1 cellular context compared by ENCODE assay signal in the genomic region with DNA sequence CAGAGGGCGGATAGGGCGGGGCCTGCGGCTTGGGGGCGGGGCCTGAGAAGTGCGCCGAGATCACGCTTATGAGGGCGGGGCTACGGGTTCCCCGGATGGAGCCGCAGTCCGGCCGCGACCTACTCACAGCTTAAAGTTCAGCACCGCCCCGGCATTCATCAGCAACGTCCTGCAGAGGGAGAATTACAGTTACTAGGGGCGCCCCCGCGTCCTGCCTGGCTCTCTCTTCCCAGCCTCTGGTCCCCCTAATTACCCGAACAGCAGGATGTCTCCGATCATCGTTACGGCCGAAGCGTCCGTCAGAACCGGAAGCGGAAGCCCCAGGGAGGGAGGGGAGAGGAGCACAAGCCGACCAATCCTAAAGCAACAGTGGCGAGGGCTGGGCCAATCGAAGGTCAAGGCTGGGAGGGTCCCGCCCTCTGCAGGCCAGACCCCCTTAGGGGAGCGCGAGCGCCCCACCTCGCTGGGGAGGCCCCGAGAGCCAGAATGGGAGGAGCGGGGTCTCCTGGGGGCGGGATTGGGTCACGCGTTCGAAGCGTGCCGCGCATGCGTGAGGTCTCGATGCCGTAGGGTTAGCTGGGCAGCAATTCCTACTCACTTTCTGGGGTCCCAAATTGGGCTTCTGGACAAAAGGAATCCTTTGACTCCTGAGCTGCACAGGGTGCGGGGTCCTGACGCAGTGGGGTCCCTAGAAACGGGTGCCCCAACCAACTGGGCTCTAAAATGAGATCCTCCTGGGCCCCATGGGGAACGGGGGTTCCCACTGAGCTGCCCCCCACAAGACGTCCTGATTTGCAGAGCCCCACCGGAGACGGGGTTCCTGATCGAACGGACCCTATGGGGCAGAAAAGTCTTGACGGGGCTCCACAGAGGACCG.
A peak's percentile ranks its signal among the peaks of the same experiment; 100 is the strongest.
TF ChIP-seq lines count a peak whose summit lies in the region.

Gene SMIM7, minus strand, starts transcription at position 313 of the 877 bp plus-strand sequence. Its CDS starts 34 bp downstream, at position 279.

TF ChIP-seq in HepG2, 621 proteins besides CTCF, POLR2A, EP300 and RAD21 (continued from another document and continues in another):
- TF ChIP-seq, protein P1, sequence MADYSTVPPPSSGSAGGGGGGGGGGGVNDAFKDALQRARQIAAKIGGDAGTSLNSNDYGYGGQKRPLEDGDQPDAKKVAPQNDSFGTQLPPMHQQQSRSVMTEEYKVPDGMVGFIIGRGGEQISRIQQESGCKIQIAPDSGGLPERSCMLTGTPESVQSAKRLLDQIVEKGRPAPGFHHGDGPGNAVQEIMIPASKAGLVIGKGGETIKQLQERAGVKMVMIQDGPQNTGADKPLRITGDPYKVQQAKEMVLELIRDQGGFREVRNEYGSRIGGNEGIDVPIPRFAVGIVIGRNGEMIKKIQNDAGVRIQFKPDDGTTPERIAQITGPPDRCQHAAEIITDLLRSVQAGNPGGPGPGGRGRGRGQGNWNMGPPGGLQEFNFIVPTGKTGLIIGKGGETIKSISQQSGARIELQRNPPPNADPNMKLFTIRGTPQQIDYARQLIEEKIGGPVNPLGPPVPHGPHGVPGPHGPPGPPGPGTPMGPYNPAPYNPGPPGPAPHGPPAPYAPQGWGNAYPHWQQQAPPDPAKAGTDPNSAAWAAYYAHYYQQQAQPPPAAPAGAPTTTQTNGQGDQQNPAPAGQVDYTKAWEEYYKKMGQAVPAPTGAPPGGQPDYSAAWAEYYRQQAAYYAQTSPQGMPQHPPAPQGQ (CRISPR knock-in tag; IDR thresholded peaks at IDR 0.05; ENCODE audit: borderline replicate concordance) = no peak
- TF ChIP-seq DPF2 (CRISPR knock-in tag; IDR thresholded peaks at IDR 0.05; ENCODE audit: borderline replicate concordance, low read depth) = no peak
- TF ChIP-seq MLX (CRISPR knock-in tag; IDR thresholded peaks at IDR 0.05) = peak; percentile 98
- TF ChIP-seq ZNF326 (CRISPR knock-in tag; IDR thresholded peaks at IDR 0.05; ENCODE audit: borderline replicate concordance) = no peak
- TF ChIP-seq PHF5A (CRISPR knock-in tag; IDR thresholded peaks at IDR 0.05; ENCODE audit: low read depth, unreplicated experiment) = peak; percentile 75
- TF ChIP-seq, protein P2, sequence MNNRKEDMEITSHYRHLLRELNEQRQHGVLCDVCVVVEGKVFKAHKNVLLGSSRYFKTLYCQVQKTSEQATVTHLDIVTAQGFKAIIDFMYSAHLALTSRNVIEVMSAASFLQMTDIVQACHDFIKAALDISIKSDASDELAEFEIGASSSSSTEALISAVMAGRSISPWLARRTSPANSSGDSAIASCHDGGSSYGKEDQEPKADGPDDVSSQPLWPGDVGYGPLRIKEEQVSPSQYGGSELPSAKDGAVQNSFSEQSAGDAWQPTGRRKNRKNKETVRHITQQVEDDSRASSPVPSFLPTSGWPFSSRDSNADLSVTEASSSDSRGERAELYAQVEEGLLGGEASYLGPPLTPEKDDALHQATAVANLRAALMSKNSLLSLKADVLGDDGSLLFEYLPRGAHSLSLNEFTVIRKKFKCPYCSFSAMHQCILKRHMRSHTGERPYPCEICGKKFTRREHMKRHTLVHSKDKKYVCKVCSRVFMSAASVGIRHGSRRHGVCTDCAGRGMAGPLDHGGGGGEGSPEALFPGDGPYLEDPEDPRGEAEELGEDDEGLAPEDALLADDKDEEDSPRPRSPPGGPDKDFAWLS (CRISPR knock-in tag; IDR thresholded peaks at IDR 0.05; ENCODE audit: borderline replicate concordance) = no peak
- peak; percentile 36; the same call in 1 of the 2 replicates for TF ChIP-seq E2F5 (CRISPR knock-in tag; conservative IDR thresholded peaks at IDR 0.05)
- TF ChIP-seq HNRNPK (IDR thresholded peaks at IDR 0.05; ENCODE audit: low read depth, low read length, poor library complexity, severe bottlenecking) = no peak
- peak; percentile 43; the same call in 1 of the 2 replicates for TF ChIP-seq FOXP4 (CRISPR knock-in tag; IDR thresholded peaks at IDR 0.05)
- no peak for TF ChIP-seq RCOR2 (CRISPR knock-in tag; IDR thresholded peaks at IDR 0.05)
- no peak; the same call in none of the 2 replicates for TF ChIP-seq ZNF747 (CRISPR knock-in tag; IDR thresholded peaks at IDR 0.05; ENCODE audit: borderline replicate concordance)
- TF ChIP-seq NPAS2 (CRISPR knock-in tag; IDR thresholded peaks at IDR 0.05; ENCODE audit: borderline replicate concordance) = no peak
- TF ChIP-seq RORA (CRISPR knock-in tag; IDR thresholded peaks at IDR 0.05) = no peak
- peak; percentile 81; the same call in 1 of the 2 replicates for TF ChIP-seq KLF11 (CRISPR knock-in tag; IDR thresholded peaks at IDR 0.05)
- no peak for TF ChIP-seq MYNN (CRISPR knock-in tag; IDR thresholded peaks at IDR 0.05; ENCODE audit: low read depth)
- peak; percentile 61 for TF ChIP-seq ELF3 (CRISPR knock-in tag; IDR thresholded peaks at IDR 0.05)
- no peak for TF ChIP-seq MTA1 (CRISPR knock-in tag; IDR thresholded peaks at IDR 0.05; ENCODE audit: borderline replicate concordance)
- no peak for TF ChIP-seq TCF7 (IDR thresholded peaks at IDR 0.05; ENCODE audit: low read depth)
- peak; percentile 73; the same call in 1 of the 2 replicates for TF ChIP-seq THAP9 (CRISPR knock-in tag; IDR thresholded peaks at IDR 0.05; ENCODE audit: borderline replicate concordance)
- no peak for TF ChIP-seq ZBTB1 (CRISPR knock-in tag; IDR thresholded peaks at IDR 0.05; ENCODE audit: borderline replicate concordance)
- peak; percentile 85 for TF ChIP-seq CCDC6 (CRISPR knock-in tag; IDR thresholded peaks at IDR 0.05)
- TF ChIP-seq HOXA5 (CRISPR knock-in tag; IDR thresholded peaks at IDR 0.05) = 0 out of 2 replicates have a peak, but pooled peaks have one; percentile 72
- peak; percentile 75; the same call in 1 of the 2 replicates for TF ChIP-seq ZIK1 (CRISPR knock-in tag; IDR thresholded peaks at IDR 0.05; ENCODE audit: borderline replicate concordance, low read depth)
- TF ChIP-seq ZNF256 (CRISPR knock-in tag; conservative IDR thresholded peaks at IDR 0.05) = no peak
- no peak for TF ChIP-seq ZNF720 (CRISPR knock-in tag; IDR thresholded peaks at IDR 0.05)
- no peak; the same call in 1 of the 2 replicates for TF ChIP-seq SIX4 (CRISPR knock-in tag; IDR thresholded peaks at IDR 0.05)
- TF ChIP-seq, protein P3, sequence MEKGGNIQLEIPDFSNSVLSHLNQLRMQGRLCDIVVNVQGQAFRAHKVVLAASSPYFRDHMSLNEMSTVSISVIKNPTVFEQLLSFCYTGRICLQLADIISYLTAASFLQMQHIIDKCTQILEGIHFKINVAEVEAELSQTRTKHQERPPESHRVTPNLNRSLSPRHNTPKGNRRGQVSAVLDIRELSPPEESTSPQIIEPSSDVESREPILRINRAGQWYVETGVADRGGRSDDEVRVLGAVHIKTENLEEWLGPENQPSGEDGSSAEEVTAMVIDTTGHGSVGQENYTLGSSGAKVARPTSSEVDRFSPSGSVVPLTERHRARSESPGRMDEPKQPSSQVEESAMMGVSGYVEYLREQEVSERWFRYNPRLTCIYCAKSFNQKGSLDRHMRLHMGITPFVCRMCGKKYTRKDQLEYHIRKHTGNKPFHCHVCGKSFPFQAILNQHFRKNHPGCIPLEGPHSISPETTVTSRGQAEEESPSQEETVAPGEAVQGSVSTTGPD (CRISPR knock-in tag; IDR thresholded peaks at IDR 0.05) = no peak
- TF ChIP-seq STAT6 (CRISPR knock-in tag; IDR thresholded peaks at IDR 0.05; ENCODE audit: borderline replicate concordance) = peak; percentile 67; the same call in 1 of the 2 replicates
- TF ChIP-seq, protein P4, sequence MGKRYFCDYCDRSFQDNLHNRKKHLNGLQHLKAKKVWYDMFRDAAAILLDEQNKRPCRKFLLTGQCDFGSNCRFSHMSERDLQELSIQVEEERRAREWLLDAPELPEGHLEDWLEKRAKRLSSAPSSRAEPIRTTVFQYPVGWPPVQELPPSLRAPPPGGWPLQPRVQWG (CRISPR knock-in tag; IDR thresholded peaks at IDR 0.05; ENCODE audit: borderline replicate concordance, low read depth) = no peak
- TF ChIP-seq, protein P5, sequence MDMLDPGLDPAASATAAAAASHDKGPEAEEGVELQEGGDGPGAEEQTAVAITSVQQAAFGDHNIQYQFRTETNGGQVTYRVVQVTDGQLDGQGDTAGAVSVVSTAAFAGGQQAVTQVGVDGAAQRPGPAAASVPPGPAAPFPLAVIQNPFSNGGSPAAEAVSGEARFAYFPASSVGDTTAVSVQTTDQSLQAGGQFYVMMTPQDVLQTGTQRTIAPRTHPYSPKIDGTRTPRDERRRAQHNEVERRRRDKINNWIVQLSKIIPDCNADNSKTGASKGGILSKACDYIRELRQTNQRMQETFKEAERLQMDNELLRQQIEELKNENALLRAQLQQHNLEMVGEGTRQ (IDR thresholded peaks at IDR 0.05; ENCODE audit: low read depth, low read length) = peak; percentile 40; the same call in 1 of the 2 replicates
- TF ChIP-seq, protein P5 (CRISPR knock-in tag; IDR thresholded peaks at IDR 0.05; ENCODE audit: borderline replicate concordance) = no peak
- TF ChIP-seq KLF15 (CRISPR knock-in tag; IDR thresholded peaks at IDR 0.05; ENCODE audit: borderline replicate concordance) = no peak; the same call in 1 of the 2 replicates
- TF ChIP-seq ZNF17 (CRISPR knock-in tag; IDR thresholded peaks at IDR 0.05) = no peak
- TF ChIP-seq ZNF766 (CRISPR knock-in tag; IDR thresholded peaks at IDR 0.05; ENCODE audit: borderline replicate concordance) = peak; percentile 62; the same call in 1 of the 2 replicates
- TF ChIP-seq ZNF724P (CRISPR knock-in tag; IDR thresholded peaks at IDR 0.05; ENCODE audit: borderline replicate concordance) = 0 out of 2 replicates have a peak, but pooled peaks have one; percentile 36
- no peak for TF ChIP-seq ZNF329 (CRISPR knock-in tag; IDR thresholded peaks at IDR 0.05; ENCODE audit: low read depth)
- no peak for TF ChIP-seq ZMAT3 (CRISPR knock-in tag; conservative IDR thresholded peaks at IDR 0.05)
